ENCODE assay signal across 28 cellular contexts in genomic region chr10:63175534-63175933, GRCh38. TPM values are rescaled to one million over a fixed set of nuclear protein-coding genes. Genes with fewer than 3 reads are reported as not detected.
A peak's percentile ranks its signal among the peaks of the same experiment; 100 is the strongest.
DNase-seq lines count a peak whose midpoint lies in the region; ATAC-seq and TF ChIP-seq lines count a peak whose summit lies in the region.
"Had no signal": no experiment of that assay in that cellular context is flagged by ENCODE, and none has a peak within 500 bp of the region (broad histone marks: within the 10 kb centered on the region; RNA-seq: fewer than 3 reads in every experiment).

No MANE protein-coding gene starts in this region.

- H3K27ac ChIP-seq in H9 (ENCODE audit: insufficient read length, low read depth, low read length) (no peak overlapping the region), endodermal cell (ENCODE audit: low read depth, low read length) (no peak overlapping the region)
- H3K27ac ChIP-seq: A549, RWPE1, SK-N-MC had no signal

- peak overlapping the region; percentile 93 for H3K27ac Mint-ChIP-seq in activated naive CD8-positive, alpha-beta T cell
- no peak overlapping the region for H3K27ac Mint-ChIP-seq in activated naive CD8-positive, alpha-beta T cell treated with anti-CD3 and anti-CD28 coated beads, Interleukin-2, amount 50 U/mL, for 24 hours
- H3K27ac Mint-ChIP-seq in H9 (peak overlapping the region in 1 of 3 experiments; percentile 44; a peak in 1 of 7 replicates), T-helper 17 cell (peak overlapping the region; percentile 87), endodermal cell (no peak overlapping the region)

- peaks cover 50% of the 10 kb centered on the region for H3K4me1 Mint-ChIP-seq in activated naive CD8-positive, alpha-beta T cell (ENCODE audit: low read depth)
- H3K4me1 Mint-ChIP-seq in activated naive CD8-positive, alpha-beta T cell treated with anti-CD3 and anti-CD28 coated beads, Interleukin-2, amount 50 U/mL, for 24 hours: peaks cover 52% of the 10 kb centered on the region
- no peaks in the 10 kb centered on the region; a peak in 1 of 4 replicates for H3K4me1 Mint-ChIP-seq in H9
- H3K4me1 Mint-ChIP-seq in T-helper 17 cell: peaks cover 24% of the 10 kb centered on the region
- peaks cover under 1% of the 10 kb centered on the region for H3K4me1 Mint-ChIP-seq in endodermal cell

- H2BK20ac ChIP-seq in H9 (ENCODE audit: low read depth, low read length, poor library complexity, severe bottlenecking): no peak overlapping the region

- H3K9me3 Mint-ChIP-seq in activated naive CD8-positive, alpha-beta T cell (ENCODE audit: low read depth): no peaks in the 10 kb centered on the region
- H3K9me3 Mint-ChIP-seq in activated naive CD8-positive, alpha-beta T cell treated with anti-CD3 and anti-CD28 coated beads, Interleukin-2, amount 50 U/mL, for 24 hours: no peaks in the 10 kb centered on the region
- H3K9me3 Mint-ChIP-seq in H9 (no peaks in the 10 kb centered on the region), endodermal cell (no peaks in the 10 kb centered on the region)
- H3K9me3 Mint-ChIP-seq: CD8-positive, alpha-beta memory T cell had no signal

- H3T11ph ChIP-seq in H9 (ENCODE audit: low read length): no peak overlapping the region

- H3K36me3 Mint-ChIP-seq in activated naive CD8-positive, alpha-beta T cell: peaks cover 13% of the 10 kb centered on the region
- peaks cover 54% of the 10 kb centered on the region for H3K36me3 Mint-ChIP-seq in activated naive CD8-positive, alpha-beta T cell treated with anti-CD3 and anti-CD28 coated beads, Interleukin-2, amount 50 U/mL, for 24 hours (ENCODE audit: low read depth)
- peaks cover 40 to 96% (median 79%) of the 10 kb centered on the region in 3 experiments; a peak in 6 of 7 replicates for H3K36me3 Mint-ChIP-seq in H9 (ENCODE audit: insufficient read depth in 1 of 3, low read depth in 3 of 3)
- H3K36me3 Mint-ChIP-seq in T-helper 17 cell (ENCODE audit: low read depth): peaks cover 8% of the 10 kb centered on the region
- peaks cover 82% of the 10 kb centered on the region for H3K36me3 Mint-ChIP-seq in endodermal cell (ENCODE audit: low read depth)

- no peaks in the 10 kb centered on the region for H3K27me3 ChIP-seq in H9 (ENCODE audit: insufficient read depth, low read length)
- H3K27me3 ChIP-seq in endodermal cell (ENCODE audit: control insufficient read depth, insufficient read depth, low read length, poor library complexity, severe bottlenecking): no peaks in the 10 kb centered on the region

- H4K20me1 ChIP-seq in H9 (ENCODE audit: control insufficient read depth, insufficient read depth, insufficient read length): no peaks in the 10 kb centered on the region

- ATAC-seq in activated naive CD8-positive, alpha-beta T cell treated with anti-CD3 and anti-CD28 coated beads, Interleukin-2, amount 50 U/mL, for 24 hours: no peak
- no peak for ATAC-seq in T-helper 17 cell
- no peak for ATAC-seq in HG02981 (IDR thresholded peaks at IDR 0.05; ENCODE audit: unreplicated experiment)
- ATAC-seq in GM18861 (IDR thresholded peaks at IDR 0.05; ENCODE audit: unreplicated experiment): no peak
- ATAC-seq: A549, GM12878, Panc1 had no signal

- peak; percentile 32; the same call in 2 of the 3 replicates for TF ChIP-seq CTCF in H9 (conservative IDR thresholded peaks at IDR 0.05)
- peak; percentile 56 for TF ChIP-seq CTCF in endodermal cell (conservative IDR thresholded peaks at IDR 0.05)

- H3K9me3 ChIP-seq in H9 (ENCODE audit: control insufficient read depth, low read depth, low read length) (no peaks in the 10 kb centered on the region), T-helper 17 cell (ENCODE audit: control insufficient read depth, low read length, poor library complexity, severe bottlenecking) (no peaks in the 10 kb centered on the region), endodermal cell (ENCODE audit: control insufficient read depth, low read length) (no peaks in the 10 kb centered on the region)
- H3K9me3 ChIP-seq: A549 had no signal

- H2BK12ac ChIP-seq in H9 (ENCODE audit: insufficient read length, low read depth, low read length): no peak overlapping the region

- no peak overlapping the region for H2AFZ ChIP-seq in H9 (ENCODE audit: low read length)

- no peak overlapping the region for H2BK5ac ChIP-seq in H9 (ENCODE audit: insufficient read length, low read length)

- DNase-seq in activated naive CD8-positive, alpha-beta T cell treated with anti-CD3 and anti-CD28 coated beads, Interleukin-2, amount 50 U/mL, for 24 hours: no peak
- no peak for DNase-seq in H9
- no peak for DNase-seq in T-helper 17 cell
- DNase-seq in endodermal cell: no peak
- DNase-seq: AML-193; C1 segment of cervical spinal cord; CD8-positive, alpha-beta memory T cell; DMS 273 treated with DMSO at 0.1 percent for 48 hours; DMS79; EL; GDM1; KBM-7; MV-4-11; NCI-H1105; NCI-H146; NCI-H1930; NCI-H2107; NCI-H446; NCI-H524 treated with DMSO at 0.1 percent for 48 hours; SHP77 had no signal

- no peak overlapping the region for H3K4me3 ChIP-seq in endodermal cell (ENCODE audit: low read length)
- H3K4me3 ChIP-seq: A549, GM12878, SK-N-MC had no signal

- H3K9ac ChIP-seq in H9 (ENCODE audit: extremely low read depth, insufficient read length, low read length) (no peak overlapping the region), endodermal cell (ENCODE audit: extremely low read depth, low read length, poor library complexity, severe bottlenecking) (no peak overlapping the region)

- no peak overlapping the region for H3K23ac ChIP-seq in H9 (ENCODE audit: insufficient read length, low read depth, low read length)

- no peak overlapping the region for H3K14ac ChIP-seq in H9 (ENCODE audit: insufficient read depth, low read length)

- H2AK5ac ChIP-seq in H9 (ENCODE audit: insufficient read length, low read length): no peak overlapping the region

- no peak overlapping the region for H2BK120ac ChIP-seq in H9 (ENCODE audit: low read depth, low read length, poor library complexity, severe bottlenecking)

- H3K4ac ChIP-seq in H9 (ENCODE audit: low read depth, low read length): no peak overlapping the region

- H2BK15ac ChIP-seq in H9 (ENCODE audit: low read depth, low read length): no peak overlapping the region

- no peak overlapping the region for H3K4me3 Mint-ChIP-seq in activated naive CD8-positive, alpha-beta T cell
- no peak overlapping the region for H3K4me3 Mint-ChIP-seq in activated naive CD8-positive, alpha-beta T cell treated with anti-CD3 and anti-CD28 coated beads, Interleukin-2, amount 50 U/mL, for 24 hours
- H3K4me3 Mint-ChIP-seq in H9 (no peak overlapping the region), T-helper 17 cell (no peak overlapping the region), endodermal cell (no peak overlapping the region)
- H3K4me3 Mint-ChIP-seq: CD8-positive, alpha-beta memory T cell had no signal

- no peak overlapping the region for H3K56ac ChIP-seq in H9 (ENCODE audit: insufficient read length, low read depth, low read length)

- H3K79me1 ChIP-seq in H9 (ENCODE audit: insufficient read depth, low read depth, low read length, poor library complexity, severe bottlenecking): no peaks in the 10 kb centered on the region

- H4K8ac ChIP-seq in H9 (replicated peaks; ENCODE audit: insufficient read length, low read depth, low read length): no peak overlapping the region

- H3K27me3 Mint-ChIP-seq in activated naive CD8-positive, alpha-beta T cell: no peaks in the 10 kb centered on the region
- H3K27me3 Mint-ChIP-seq in activated naive CD8-positive, alpha-beta T cell treated with anti-CD3 and anti-CD28 coated beads, Interleukin-2, amount 50 U/mL, for 24 hours: no peaks in the 10 kb centered on the region
- H3K27me3 Mint-ChIP-seq in H9 (ENCODE audit: low read depth) (no peaks in the 10 kb centered on the region), T-helper 17 cell (no peaks in the 10 kb centered on the region), endodermal cell (ENCODE audit: insufficient read depth) (no peaks in the 10 kb centered on the region)
- H3K27me3 Mint-ChIP-seq: CD8-positive, alpha-beta memory T cell had no signal

- no peak overlapping the region for H4K91ac ChIP-seq in H9 (ENCODE audit: insufficient read length, low read depth, low read length)

- H3K36me3 ChIP-seq in endodermal cell (ENCODE audit: control insufficient read depth, insufficient read depth, low read length): peaks cover 97% of the 10 kb centered on the region

- H3K18ac ChIP-seq in H9 (ENCODE audit: insufficient read length, low read depth, low read length): no peak overlapping the region

- H3K4me2 ChIP-seq in H9 (ENCODE audit: insufficient read depth, insufficient read length, low read length): no peak overlapping the region
- H3K4me2 ChIP-seq: A549 had no signal

- WGBS in H9 (ENCODE audit: extremely low coverage, insufficient read length, low lambda C conversion rate): no CpG with 5 or more reads among the region's 1 CpG
- WGBS in endodermal cell (ENCODE audit: insufficient coverage in 1 of 2, insufficient read length in 1 of 2), 2 experiments: no CpG with 5 or more reads among the region's 1 CpG

- H4K5ac ChIP-seq in H9 (ENCODE audit: insufficient read length, low read depth, low read length): no peak overlapping the region

- H3K4me1 ChIP-seq in H9 (ENCODE audit: insufficient read depth, low read length): no peaks in the 10 kb centered on the region
- H3K4me1 ChIP-seq in endodermal cell (ENCODE audit: control insufficient read depth, insufficient read depth, low read length): no peaks in the 10 kb centered on the region
- H3K4me1 ChIP-seq: A549 had no signal

- no peaks in the 10 kb centered on the region for H3K23me2 ChIP-seq in H9 (ENCODE audit: insufficient read length, low read depth, low read length, poor library complexity, severe bottlenecking)

- no peaks in the 10 kb centered on the region for H3K79me2 ChIP-seq in H9 (ENCODE audit: insufficient read depth, low read length)

RNA-seq across cellular contexts. Expression of gene NRBF2, which starts 42.4 kb away (rescaled TPM):
- 29.7 and 30.1 TPM in 2 replicates for total RNA-seq in H9 (2021)
- total RNA-seq in T-helper 17 cell: 10 to 100 TPM; 22.2 to 30.7 TPM
- total RNA-seq in endodermal cell: 10 to 100 TPM; 27.5 to 28.9 TPM
- polyA plus RNA-seq in endodermal cell (2013, experiment 1 of 2): 22.9 TPM
- 25.0 TPM for polyA plus RNA-seq in endodermal cell (2013, experiment 2 of 2)

Comparison
In these comparisons a context has a peak if more than half of its experiments do, and no peak if none do; other contexts are left out.
1. H3K27ac Mint-ChIP-seq: peak in activated naive CD8-positive, alpha-beta T cell (single experiment) and T-helper 17 cell (single experiment); none in activated naive CD8-positive, alpha-beta T cell treated with anti-CD3 and anti-CD28 coated beads, Interleukin-2, amount 50 U/mL, for 24 hours (single experiment) and endodermal cell (single experiment).